8 cellular contexts compared by ENCODE assay signal in genomic region chr17:68346448-68346847, GRCh38. TPM values are rescaled to one million over a fixed set of nuclear protein-coding genes. Genes with fewer than 3 reads are reported as not detected.
A peak's percentile ranks its signal among the peaks of the same experiment; 100 is the strongest.
DNase-seq lines count a peak whose midpoint lies in the region; ATAC-seq and TF ChIP-seq lines count a peak whose summit lies in the region.

No MANE protein-coding gene starts in this region.

- WGBS in lung, 2 donors = 26 to 66% methylated on average over 13 of the region's 13 CpGs
- 56 to 85% (median 74%) methylated on average over 7 to 13 of the region's 13 CpGs for WGBS in stomach, 5 donors
- WGBS in ovary, 3 donors = 91 to 94% (median 92%) methylated on average over 13 of the region's 13 CpGs

- DNase-seq in Kasumi-1 (lab: John Stamatoyannopoulos, UW) = peak; percentile 95
- DNase-seq in activated T-cell treated with anti-CD3 and anti-CD28 coated beads for 48 hours (ENCODE audit: low read depth) = peak; percentile 69
- peak; percentile 51 for DNase-seq in lung (ENCODE audit: low spot score)
- DNase-seq in stomach = peak; percentile 48
- no peak for DNase-seq in NCI-H1092 treated with DMSO at 0.1 percent for 48 hours (lab: John Stamatoyannopoulos, UW)
- DNase-seq in ovary = no peak
- DNase-seq in NCI-H128 (lab: John Stamatoyannopoulos, UW; ENCODE audit: unreplicated experiment) = no peak

- TF ChIP-seq POLR2A in stomach (IDR thresholded peaks at IDR 0.05) (no peak), ovary (IDR thresholded peaks at IDR 0.05) (no peak)

- TF ChIP-seq EP300 in stomach (IDR thresholded peaks at IDR 0.05) (no peak), ovary (IDR thresholded peaks at IDR 0.05) (no peak)

- H3K4me1 ChIP-seq in lung (ENCODE audit: control insufficient read depth in 2 of 2, insufficient read depth in 2 of 2, low read length in 2 of 2) (no peaks in the 10 kb centered on the region), stomach (peaks cover 0 to 16% (median 5%) of the 10 kb centered on the region in 4 donors), ovary (ENCODE audit: insufficient read depth) (no peaks in the 10 kb centered on the region)

- H3K36me3 ChIP-seq in lung (ENCODE audit: control insufficient read depth in 2 of 2, insufficient read depth in 2 of 2, low read length in 2 of 2) (no peaks in the 10 kb centered on the region), stomach (peaks cover 0 to 15% (median 2%) of the 10 kb centered on the region in 4 donors), ovary (no peaks in the 10 kb centered on the region)

- H3K9me3 ChIP-seq in lung (ENCODE audit: control insufficient read depth in 2 of 2, insufficient read depth in 1 of 2, low read length in 1 of 2) = no peaks in the 10 kb centered on the region
- H3K9me3 ChIP-seq in stomach = no peaks in the 10 kb centered on the region
- H3K9me3 ChIP-seq in ovary = no peaks in the 10 kb centered on the region

- no peaks in the 10 kb centered on the region for H3K27me3 ChIP-seq in lung (ENCODE audit: control insufficient read depth, insufficient read depth)
- no peaks in the 10 kb centered on the region for H3K27me3 ChIP-seq in stomach
- no peaks in the 10 kb centered on the region for H3K27me3 ChIP-seq in ovary

- peak; percentile 75 for ATAC-seq in GM21381 (IDR thresholded peaks at IDR 0.05; ENCODE audit: unreplicated experiment)
- ATAC-seq in lung (ENCODE audit: insufficient read depth, low FRiP score) = peak; percentile 62

- intact Hi-C loops in stomach (cut with DNase I; ENCODE audit: low total_unique reads) (no loop called here), ovary (cut with DNase I) (no loop called here)

- no peak for TF ChIP-seq CTCF in lung (IDR thresholded peaks at IDR 0.05; ENCODE audit: control extremely low read depth, extremely low read depth)
- no peak for TF ChIP-seq CTCF in stomach (IDR thresholded peaks at IDR 0.05)
- TF ChIP-seq CTCF in ovary (IDR thresholded peaks at IDR 0.05) = no peak

- peak overlapping the region in 1 of 2 donors; percentile 26 for H3K27ac ChIP-seq in lung (ENCODE audit: low read depth in 1 of 2, low read length in 1 of 2)
- peak overlapping the region in 3 of 5 donors; percentile 41 to 73 (median 73) for H3K27ac ChIP-seq in stomach
- no peak overlapping the region for H3K27ac ChIP-seq in ovary

- H3K4me3 ChIP-seq in lung (no peak overlapping the region), stomach (no peak overlapping the region), ovary (no peak overlapping the region)

RNA-seq across cellular contexts. Expression of gene ARSG, which starts 55.2 kb away (rescaled TPM):
- total RNA-seq in lung = 1 to 10 TPM; 2.2 to 9.3 TPM
- polyA plus RNA-seq in lung = 1 to 10 TPM; 1.5 to 6.4 TPM
- 10 to 100 TPM in 2 of 5 donors, 1 to 10 TPM in 2, under 1 TPM in 1; 0.45 to 74.7 (median 7.5) TPM for total RNA-seq in stomach
- polyA plus RNA-seq in stomach = 1 to 10 TPM in 2 of 3 donors, under 1 TPM in 1; 0.56 to 1.7 (median 1.1) TPM
- total RNA-seq in ovary = 10 to 100 TPM in 5 of 7 donors, 1 to 10 TPM in 2; 6.7 to 18.5 (median 11.1) TPM
- polyA plus RNA-seq in ovary = 10 to 100 TPM in 1 of 2 donors, 1 to 10 TPM in 1; 5.2 to 19.8 TPM

RNA-seq across cellular contexts. Expression of gene SLC16A6, which starts 55.5 kb away (rescaled TPM):
- 1 to 10 TPM; 2.3 to 7.2 TPM for total RNA-seq in lung
- 10 to 100 TPM in 1 of 2 donors, 1 to 10 TPM in 1; 2.0 to 10.9 TPM for polyA plus RNA-seq in lung
- total RNA-seq in stomach = under 1 TPM in 1 of 5 donors, not detected in 4; 0.92 TPM
- polyA plus RNA-seq in stomach = under 1 TPM in 2 of 3 donors, not detected in 1; 0.37 to 0.80 TPM
- total RNA-seq in ovary = 10 to 100 TPM in 1 of 7 donors, 1 to 10 TPM in 3, under 1 TPM in 3; 0.46 to 11.3 (median 1.4) TPM
- 1 to 10 TPM in 1 of 2 donors, under 1 TPM in 1; 0.12 to 1.1 TPM for polyA plus RNA-seq in ovary

Comparison
In these comparisons a context has a peak if more than half of its experiments do, and no peak if none do; other contexts are left out.
1. DNase-seq: peak in Kasumi-1 (2 of 2), activated T-cell treated with anti-CD3 and anti-CD28 coated beads for 48 hours (single experiment), lung (single experiment) and stomach (single experiment); none in NCI-H1092 treated with DMSO at 0.1 percent for 48 hours (single experiment), ovary (0 of 5) and NCI-H128 (single experiment).
2. H3K27ac ChIP-seq: peak in stomach (3 of 5); none in ovary (0 of 2).